8 cellular contexts compared by ENCODE assay signal in the genomic region with DNA sequence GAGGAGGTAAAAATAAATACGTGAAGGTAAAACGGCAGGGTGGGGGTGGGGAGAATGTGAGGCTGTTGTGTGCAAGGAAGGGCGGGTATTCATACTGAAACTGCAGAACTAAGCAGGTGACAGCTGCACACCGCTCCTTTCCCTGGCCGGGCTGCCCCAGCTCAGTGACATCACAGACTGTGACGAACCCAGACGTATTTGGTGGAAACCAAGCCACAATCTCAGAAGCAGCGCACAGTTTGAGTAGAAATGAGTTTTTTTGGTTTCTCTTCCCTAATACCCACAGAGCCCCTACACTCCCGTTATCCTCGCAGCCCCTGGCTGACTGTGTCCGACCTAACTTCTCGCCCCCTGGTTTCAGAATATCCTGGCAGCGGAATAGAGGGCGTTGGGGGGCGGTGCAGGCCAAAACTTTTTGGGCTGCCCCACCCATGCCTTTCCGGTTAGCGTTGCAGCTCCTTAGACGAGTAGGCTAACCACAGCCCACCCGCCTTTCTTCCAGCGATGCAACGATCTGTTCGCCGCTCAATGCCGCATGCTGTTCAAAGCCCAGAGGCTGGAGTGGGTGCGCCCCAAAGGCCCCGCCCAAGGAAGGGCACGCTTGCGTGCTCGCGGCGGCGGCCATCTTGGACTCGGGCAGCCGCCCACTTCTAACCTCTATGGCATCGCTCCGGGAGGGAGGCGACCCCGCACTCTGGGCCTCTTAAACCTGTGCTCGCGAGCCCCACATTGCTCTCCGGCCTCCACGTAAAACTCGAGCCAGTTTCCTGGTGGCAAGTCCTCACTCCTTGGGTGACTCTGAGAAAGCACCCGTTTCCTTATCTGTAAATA. TPM values are rescaled to one million over a fixed set of nuclear protein-coding genes. Genes with fewer than 3 reads are reported as not detected.
A peak's percentile ranks its signal among the peaks of the same experiment; 100 is the strongest.
DNase-seq lines count a peak whose midpoint lies in the region; ATAC-seq, FAIRE-seq and TF ChIP-seq lines count a peak whose summit lies in the region.

No MANE protein-coding gene starts in this region.

- H3K18ac ChIP-seq in H1 (ENCODE audit: extremely low read depth, low read length), result peak overlapping the region; percentile 83; the same call in 1 of the 2 replicates

- peak overlapping the region; percentile 88 for H2AFZ ChIP-seq in H1 (ENCODE audit: low read length)

- no peak overlapping the region for H2BK15ac ChIP-seq in H1 (ENCODE audit: low read length)

- no peaks in the 10 kb centered on the region for H3K9me3 Mint-ChIP-seq in CD8-positive, alpha-beta memory T cell

- no peak overlapping the region for H3K56ac ChIP-seq in H1 (replicated peaks; ENCODE audit: insufficient read length, low read depth, low read length)

- H3K4me2 ChIP-seq in H1 (ENCODE audit: insufficient read depth in 1 of 2, low read depth in 2 of 2, low read length in 2 of 2), result peak overlapping the region; percentile 74 to 82

- no peaks in the 10 kb centered on the region for H3K9me3 ChIP-seq in CD8-positive, alpha-beta memory T cell (ENCODE audit: low read length)
- H3K9me3 ChIP-seq in H1 (ENCODE audit: insufficient read depth in 2 of 2, low read depth in 1 of 2, low read length in 1 of 2) (no peaks in the 10 kb centered on the region), mesodermal cell (ENCODE audit: control insufficient read depth, low read length) (no peaks in the 10 kb centered on the region)

- ATAC-seq in GM19463 (IDR thresholded peaks at IDR 0.05; ENCODE audit: unreplicated experiment) (peak; percentile 88), HG03575 (IDR thresholded peaks at IDR 0.05; ENCODE audit: extremely low read depth, insufficient number of reproducible peaks, low FRiP score, unreplicated experiment) (peak; percentile 56)

- peak overlapping the region; percentile 84 to 96 (median 93) for H3K4me3 Mint-ChIP-seq in CD8-positive, alpha-beta memory T cell

- peak overlapping the region; percentile 98 to 100 (median 100) for H3K27ac Mint-ChIP-seq in CD8-positive, alpha-beta memory T cell

- no peak for TF ChIP-seq EP300 in H1 (IDR thresholded peaks at IDR 0.05; ENCODE audit: borderline replicate concordance in 1 of 2, low read depth in 2 of 2, low read length in 2 of 2)

- CTCF ChIA-PET in CD8-positive, alpha-beta memory T cell (lab: Charles Lee), result interaction anchor here (1.0 to 1.4 kb wide), 5 partner anchors 9 to 226 kb away, joined by 3 to 4 read pairs (median 4); partner anchors contain the start of gene BAK1
- CTCF ChIA-PET in H1 (lab: Charles Lee; ENCODE audit: partially characterized antibody), result interaction anchor here (5.0 kb wide), 1 partner anchor 10 kb away, joined by 21 read pairs; the partner anchor contains the start of gene BAK1

- peaks cover 20% of the 10 kb centered on the region for H3K4me1 ChIP-seq in CD8-positive, alpha-beta memory T cell (ENCODE audit: insufficient read depth, low read length)
- H3K4me1 ChIP-seq in H1 (replicated peaks in 1 of 4; ENCODE audit: control insufficient read depth in 3 of 4, insufficient read depth in 4 of 4, low read length in 3 of 4), result peaks cover 0 to 5% (median 2%) of the 10 kb centered on the region in 4 experiments; a peak in 3 of 7 replicates
- H3K4me1 ChIP-seq in mesodermal cell (ENCODE audit: control insufficient read depth, insufficient read depth, low read length, poor library complexity, severe bottlenecking), result no peaks in the 10 kb centered on the region

- TF ChIP-seq RAD21 in H1 (IDR thresholded peaks at IDR 0.05 in 1 of 2, conservative IDR thresholded peaks at IDR 0.05 in 1 of 2; ENCODE audit: low read depth in 2 of 2, low read length in 2 of 2), result peak in 1 of 2 experiments; percentile 8; a peak in 1 of 4 replicates

- peak; percentile 89 to 97 (median 95) for DNase-seq in CD8-positive, alpha-beta memory T cell
- peak; percentile 94 for DNase-seq in NK-92 treated with Interleukin-12 subunit alpha and Interleukin-12 subunit beta, amount 100 ng/mL, for 24 hours (lab: John Stamatoyannopoulos, UW)
- peak; percentile 74 to 84 (median 82) for DNase-seq in activated CD8-positive, alpha-beta memory T cell treated with anti-CD3 and anti-CD28 coated beads for 48 hours (ENCODE audit: low read depth in 2 of 3, low spot score in 2 of 3)
- peak in 1 of 2 experiments; percentile 86 for DNase-seq in H1 (ENCODE audit: low read depth in 1 of 2, low spot score in 2 of 2)
- peak; percentile 77 to 82 for DNase-seq in stimulated activated CD8-positive, alpha-beta memory T cell treated with anti-CD3 and anti-CD28 coated beads, Interleukin-15, amount 100 ng/mL, for 4 hours (ENCODE audit: low read depth in 2 of 2)

- H3K23me2 ChIP-seq in H1 (ENCODE audit: low read depth, low read length), result peaks cover 6% of the 10 kb centered on the region; the same call in 1 of the 2 replicates

- POLR2A ChIA-PET in CD8-positive, alpha-beta memory T cell (lab: Charles Lee), result interaction anchor here (0.9 to 1.8 kb wide), 13 partner anchors 8 to 1599 kb away, joined by 3 to 17 read pairs (median 4); partner anchors contain the start of genes BAK1, CUTA, DXO and ITPR3
- POLR2A ChIA-PET in H1 (lab: Charles Lee; ENCODE audit: partially characterized antibody), result interaction anchor here (2.6 kb wide), 1 partner anchor 10 kb away, joined by 9 read pairs; no protein-coding TSS in a partner anchor

- no peak overlapping the region for H2AK5ac ChIP-seq in H1 (ENCODE audit: low read depth, low read length)

- no peak overlapping the region for H3K14ac ChIP-seq in H1 (ENCODE audit: insufficient read length)

- no peaks in the 10 kb centered on the region for H3K79me1 ChIP-seq in H1 (ENCODE audit: low read depth, low read length)

- no peak for FAIRE-seq in H1 (lab: Jason Lieb, UNC)

- no peak overlapping the region for H2BK12ac ChIP-seq in H1 (ENCODE audit: low read depth, low read length)

- peak overlapping the region in 3 of 4 experiments; percentile 1 to 29 (median 8); a peak in 4 of 7 replicates for H3K9ac ChIP-seq in H1 (replicated peaks in 1 of 4; ENCODE audit: extremely low read depth in 1 of 4, low read depth in 3 of 4, low read length in 3 of 4)

- peaks cover 27% of the 10 kb centered on the region for H3K36me3 ChIP-seq in CD8-positive, alpha-beta memory T cell (ENCODE audit: insufficient read depth, low read length)
- peaks cover 0 to 14% (median 14%) of the 10 kb centered on the region in 4 experiments; a peak in 7 of 8 replicates for H3K36me3 ChIP-seq in H1 (ENCODE audit: control insufficient read depth in 2 of 4, insufficient read depth in 4 of 4, low read length in 3 of 4)
- peaks cover 27% of the 10 kb centered on the region for H3K36me3 ChIP-seq in mesodermal cell (ENCODE audit: control insufficient read depth, insufficient read depth, low read length)

- TF ChIP-seq CTCF in H1 (IDR thresholded peaks at IDR 0.05; ENCODE audit: control extremely low read depth in 1 of 3, insufficient read depth in 1 of 3, low read depth in 1 of 3, low read length in 3 of 3), result no peak

- H4K5ac ChIP-seq in H1 (ENCODE audit: insufficient read length, low read depth, low read length), result no peak overlapping the region

- H2BK120ac ChIP-seq in H1 (replicated peaks; ENCODE audit: low read depth, low read length), result no peak overlapping the region

- 5% methylated on average over 44 of the region's 44 CpGs; no CpG with 5 or more reads in 1 of the 2 experiments for WGBS in H1 (ENCODE audit: extremely low coverage in 1 of 2, insufficient coverage in 1 of 2, insufficient read length in 1 of 2, insufficient replicate concordance in 2 of 2, low coverage in 1 of 2, low lambda C conversion rate in 2 of 2, missing lambda C conversion rate in 1 of 2), 2 experiments
- WGBS in mesodermal cell (ENCODE audit: insufficient coverage in 2 of 2), 2 experiments, result 4 to 6% methylated on average over 40 to 41 of the region's 44 CpGs

- H3K36me3 Mint-ChIP-seq in CD8-positive, alpha-beta memory T cell, result peaks cover 0 to 45% (median 2%) of the 10 kb centered on the region in 3 donors

- H3K27me3 ChIP-seq in CD8-positive, alpha-beta memory T cell (ENCODE audit: insufficient read depth, low read length, poor library complexity, severe bottlenecking), result no peaks in the 10 kb centered on the region
- no peaks in the 10 kb centered on the region for H3K27me3 ChIP-seq in H1 (replicated peaks in 1 of 4; ENCODE audit: control insufficient read depth in 3 of 4, extremely low read depth in 1 of 4, insufficient read depth in 3 of 4, low read length in 3 of 4)

- no peak overlapping the region for H4K91ac ChIP-seq in H1 (replicated peaks; ENCODE audit: insufficient read length, low read length)

- no peaks in the 10 kb centered on the region for H4K20me1 ChIP-seq in H1 (replicated peaks in 1 of 2; ENCODE audit: control insufficient read depth in 1 of 2, insufficient read depth in 2 of 2, low read length in 2 of 2)

- peak overlapping the region; percentile 80 for H3K4me3 ChIP-seq in CD8-positive, alpha-beta memory T cell (ENCODE audit: low read length)
- H3K4me3 ChIP-seq in H1 (ENCODE audit: extremely low read depth in 1 of 4, insufficient read depth in 2 of 4, low read depth in 3 of 4, low read length in 4 of 4) (peak overlapping the region; percentile 50 to 79 (median 68)), mesodermal cell (ENCODE audit: extremely low read depth, insufficient read depth, low read length, poor library complexity, severe bottlenecking) (peak overlapping the region; percentile 40)

- H3K27me3 Mint-ChIP-seq in CD8-positive, alpha-beta memory T cell, result peaks cover 0 to 4% of the 10 kb centered on the region in 2 donors

- 0 out of 3 replicates have a peak, but pooled peaks of 1 of the 2 experiments have one; percentile 34 for TF ChIP-seq POLR2A in H1 (IDR thresholded peaks at IDR 0.05; ENCODE audit: control extremely low read depth in 1 of 2, low read depth in 2 of 2, low read length in 2 of 2)

- H4K8ac ChIP-seq in H1 (ENCODE audit: extremely low read depth, insufficient read depth, low read length), result peak overlapping the region; percentile 81

- H2BK20ac ChIP-seq in H1 (ENCODE audit: low read length), result no peak overlapping the region

- H3K4me1 Mint-ChIP-seq in CD8-positive, alpha-beta memory T cell, result peaks cover 20 to 37% (median 36%) of the 10 kb centered on the region in 3 donors

- H3K79me2 ChIP-seq in H1 (ENCODE audit: control insufficient read depth in 1 of 2, insufficient read depth in 2 of 2, low read length in 2 of 2), result no peaks in the 10 kb centered on the region

- H3K23ac ChIP-seq in H1 (ENCODE audit: insufficient read length), result no peak overlapping the region

- no peak overlapping the region for H3K4ac ChIP-seq in H1 (replicated peaks; ENCODE audit: insufficient read length, low read depth, low read length)

- no peak overlapping the region for H2BK5ac ChIP-seq in H1 (ENCODE audit: low read depth, low read length)

- peak overlapping the region; percentile 100 for H3K27ac ChIP-seq in CD8-positive, alpha-beta memory T cell (ENCODE audit: low read depth, low read length)
- H3K27ac ChIP-seq in H1 (ENCODE audit: low read depth, low read length) (no peak overlapping the region), mesodermal cell (ENCODE audit: low read depth, low read length, severe bottlenecking) (peak overlapping the region; percentile 46)

RNA-seq across cellular contexts. Expression of gene BAK1, which starts 9.1 kb away (rescaled TPM):
- total RNA-seq in CD8-positive, alpha-beta memory T cell, result 10 to 100 TPM; 48.5 to 50.1 TPM
- 43.4 TPM for polyA plus RNA-seq in CD8-positive, alpha-beta memory T cell
- 43.3 and 45.1 TPM in 2 replicates for total RNA-seq in H1 (2021; fragmentation: NEBNext Ultra II Directional; extraction: Animal tissue kit (Norgen Biotek cat#: 25700))
- polyA plus RNA-seq in H1 (2011; rRNA removed), result 43.4 and 51.4 TPM in 2 replicates
- polyA plus RNA-seq in H1 (2011; cell fraction: cytosol; rRNA removed), result 38.7 TPM
- 33.2 TPM for polyA plus RNA-seq in H1 (2011; cell fraction: nucleus; rRNA removed)
- 25.3 to 42.8 TPM (median 38.6 TPM) in 4 replicates for polyA plus RNA-seq in H1 (2012, experiment 1 of 2)
- polyA plus RNA-seq in H1 (2012, experiment 2 of 2), result 50.1 TPM
- 19.1 TPM for polyA plus RNA-seq in H1 (2013, experiment 1 of 2)
- polyA plus RNA-seq in H1 (2013, experiment 2 of 2), result 19.0 TPM
- 33.0 and 37.7 TPM in 2 replicates for polyA minus RNA-seq in H1 (2011; rRNA and poly(A)+ RNA removed)
- 27.4 TPM for polyA minus RNA-seq in H1 (2011; cell fraction: cytosol; rRNA and poly(A)+ RNA removed)
- polyA minus RNA-seq in H1 (2011; cell fraction: nucleus; rRNA and poly(A)+ RNA removed), result 15.8 TPM
- polyA plus RNA-seq in mesodermal cell (2013, experiment 1 of 2), result 36.4 TPM
- polyA plus RNA-seq in mesodermal cell (2013, experiment 2 of 2), result 29.6 TPM

RNA-seq across cellular contexts. Expression of gene ITPR3, which starts 50.1 kb away (rescaled TPM):
- total RNA-seq in CD8-positive, alpha-beta memory T cell, result 10 to 100 TPM; 42.0 to 43.3 TPM
- 7.9 TPM for polyA plus RNA-seq in CD8-positive, alpha-beta memory T cell
- total RNA-seq in H1 (2021; fragmentation: NEBNext Ultra II Directional; extraction: Animal tissue kit (Norgen Biotek cat#: 25700)), result 44.9 and 45.7 TPM in 2 replicates
- 29.1 and 37.2 TPM in 2 replicates for polyA plus RNA-seq in H1 (2011; rRNA removed)
- polyA plus RNA-seq in H1 (2011; cell fraction: cytosol; rRNA removed), result 22.7 TPM
- polyA plus RNA-seq in H1 (2011; cell fraction: nucleus; rRNA removed), result 157 TPM
- 22.4 to 35.2 TPM (median 31.8 TPM) in 4 replicates for polyA plus RNA-seq in H1 (2012, experiment 1 of 2)
- 11.9 TPM for polyA plus RNA-seq in H1 (2012, experiment 2 of 2)
- 24.7 TPM for polyA plus RNA-seq in H1 (2013, experiment 1 of 2)
- 23.5 TPM for polyA plus RNA-seq in H1 (2013, experiment 2 of 2)
- polyA minus RNA-seq in H1 (2011; rRNA and poly(A)+ RNA removed), result 45.6 and 48.9 TPM in 2 replicates
- polyA minus RNA-seq in H1 (2011; cell fraction: cytosol; rRNA and poly(A)+ RNA removed), result 23.7 TPM
- polyA minus RNA-seq in H1 (2011; cell fraction: nucleus; rRNA and poly(A)+ RNA removed), result 42.2 TPM
- 6.4 TPM for polyA plus RNA-seq in mesodermal cell (2013, experiment 1 of 2)
- polyA plus RNA-seq in mesodermal cell (2013, experiment 2 of 2), result 4.6 TPM
